Comparison of ENCODE assay signal across 25 cellular contexts in genomic region chr20:34510575-34510974, GRCh38. TPM values are rescaled to one million over a fixed set of nuclear protein-coding genes. Genes with fewer than 3 reads are reported as not detected.
"Had no signal": no experiment of that assay in that cellular context is flagged by ENCODE, and none has a peak within 500 bp of the region (broad histone marks: within the 10 kb centered on the region; RNA-seq: fewer than 3 reads in every experiment).

No MANE protein-coding gene starts in this region.

- H3K27ac ChIP-seq: ascending aorta, body of pancreas had no signal

- DNase-seq: activated CD4-positive, alpha-beta memory T cell treated with anti-CD3 and anti-CD28 coated beads, Interleukin-2, amount 10 ng/mL, durations not matched to agents 7 days and 5 days; activated CD4-positive, alpha-beta T cell treated with anti-CD3 and anti-CD28 coated beads, Interleukin-2, amount 50 U/mL, for 1 hour; activated CD4-positive, CD25-positive, alpha-beta regulatory T cell; activated naive CD4-positive, alpha-beta T cell treated with anti-CD3 and anti-CD28 coated beads, Interleukin-2, amount 50 U/mL, for 16 hours; activated naive CD8-positive, alpha-beta T cell treated with anti-CD3 and anti-CD28 coated beads, Interleukin-2, amount 50 U/mL, for 24 hours; activated T-cell treated with anti-CD3 and anti-CD28 coated beads, Interleukin-2, amount 50 U/mL, for 72 hours; amniotic stem cell; body of pancreas; central memory CD4-positive, alpha-beta T cell; MG63; MV-4-11; NCI-H1105; NCI-H1436; NCI-H1694 treated with DMSO at 0.1 percent for 48 hours; NCI-H2029 treated with DMSO at 0.1 percent for 48 hours; NCI-H345; NCI-H510A; NCI-H526 treated with DMSO at 0.1 percent for 48 hours; NCI-H82; SIG-M5; T-helper 17 cell; T-helper 9 cell had no signal

- H3K27me3 ChIP-seq: ascending aorta, body of pancreas had no signal

- H3K9me3 ChIP-seq: ascending aorta, body of pancreas, MG63 had no signal

- H3K27ac Mint-ChIP-seq: activated CD4-positive, alpha-beta memory T cell treated with anti-CD3 and anti-CD28 coated beads, Interleukin-2, amount 10 ng/mL, durations not matched to agents 7 days and 5 days; activated naive CD8-positive, alpha-beta T cell treated with anti-CD3 and anti-CD28 coated beads, Interleukin-2, amount 50 U/mL, for 24 hours; activated T-cell treated with anti-CD3 and anti-CD28 coated beads, Interleukin-2, amount 50 U/mL, for 72 hours; activated T-helper 2 cell treated with anti-CD3 and anti-CD28 coated beads, Interferon-gamma antibody, Interleukin-2, Interleukin-4, amounts not matched to agents 10 μg/mL and 5 μg/mL and 100 μg/mL, durations not matched to agents 14 hours and 24 hours and 36 hours; T-helper 17 cell had no signal

- H3K4me3 Mint-ChIP-seq: activated CD4-positive, alpha-beta memory T cell treated with anti-CD3 and anti-CD28 coated beads, Interleukin-2, amount 10 ng/mL, durations not matched to agents 7 days and 5 days; activated naive CD8-positive, alpha-beta T cell treated with anti-CD3 and anti-CD28 coated beads, Interleukin-2, amount 50 U/mL, for 24 hours; activated T-cell treated with anti-CD3 and anti-CD28 coated beads, Interleukin-2, amount 50 U/mL, for 72 hours; T-helper 17 cell had no signal

- ATAC-seq: activated naive CD8-positive, alpha-beta T cell treated with anti-CD3 and anti-CD28 coated beads, Interleukin-2, amount 50 U/mL, for 24 hours; activated T-cell treated with anti-CD3 and anti-CD28 coated beads, Interleukin-2, amount 50 U/mL, for 72 hours; body of pancreas; T-helper 17 cell had no signal

- H3K9me3 Mint-ChIP-seq: activated CD4-positive, alpha-beta memory T cell treated with anti-CD3 and anti-CD28 coated beads, Interleukin-2, amount 10 ng/mL, durations not matched to agents 7 days and 5 days; activated naive CD8-positive, alpha-beta T cell treated with anti-CD3 and anti-CD28 coated beads, Interleukin-2, amount 50 U/mL, for 24 hours; activated T-cell treated with anti-CD3 and anti-CD28 coated beads, Interleukin-2, amount 50 U/mL, for 72 hours; activated T-helper 2 cell treated with anti-CD3 and anti-CD28 coated beads, Interferon-gamma antibody, Interleukin-2, Interleukin-4, amounts not matched to agents 10 μg/mL and 5 μg/mL and 100 μg/mL, durations not matched to agents 14 hours and 24 hours and 36 hours had no signal

- H3K4me3 ChIP-seq: ascending aorta, body of pancreas, MG63 had no signal

- H3K27me3 Mint-ChIP-seq: activated CD4-positive, alpha-beta memory T cell treated with anti-CD3 and anti-CD28 coated beads, Interleukin-2, amount 10 ng/mL, durations not matched to agents 7 days and 5 days; activated naive CD8-positive, alpha-beta T cell treated with anti-CD3 and anti-CD28 coated beads, Interleukin-2, amount 50 U/mL, for 24 hours; T-helper 17 cell had no signal

RNA-seq across cellular contexts. Expression of gene MAP1LC3A, which starts 47.9 kb away (rescaled TPM):
- total RNA-seq: OCI-LY7 had no signal
